In genomic region chr5:57396701-57397100, GRCh38 we compare ENCODE assay signal across 31 cellular contexts.
"Had no signal": no experiment of that assay in that cellular context is flagged by ENCODE, and none has a peak within 500 bp of the region (broad histone marks: within the 10 kb centered on the region; RNA-seq: fewer than 3 reads in every experiment).

No MANE protein-coding gene starts in this region.

- H3K27ac Mint-ChIP-seq: activated CD4-positive, alpha-beta memory T cell treated with anti-CD3 and anti-CD28 coated beads, Interleukin-2, amount 10 ng/mL, durations not matched to agents 7 days and 5 days; activated CD4-positive, alpha-beta T cell treated with anti-CD3 and anti-CD28 coated beads, Interleukin-2, amount 10 ng/mL, durations not matched to agents 7 days and 5 days; activated naive CD8-positive, alpha-beta T cell; activated T-helper 17 cell treated with anti-CD3 and anti-CD28 coated beads, Interleukin-2, amount 50 U/mL, for 72 hours; effector memory CD8-positive, alpha-beta T cell; T-cell; T-helper 1 cell treated with Interleukin-12 subunit alpha and Interleukin-12 subunit beta and Interleukin-4 antibody, amounts not matched to agents 30 μg/mL and 1 μg/mL, for 36 hours; T-helper 2 cell treated with Interferon-gamma antibody and Interleukin-4, amounts not matched to agents 5 μg/mL and 100 μg/mL, for 36 hours had no signal

- H3K9me3 Mint-ChIP-seq: activated CD4-positive, alpha-beta memory T cell treated with anti-CD3 and anti-CD28 coated beads, Interleukin-2, amount 10 ng/mL, durations not matched to agents 7 days and 5 days; activated CD4-positive, alpha-beta T cell treated with anti-CD3 and anti-CD28 coated beads, Interleukin-2, amount 10 ng/mL, durations not matched to agents 7 days and 5 days; central memory CD8-positive, alpha-beta T cell; effector memory CD8-positive, alpha-beta T cell; T-helper 2 cell treated with Interferon-gamma antibody and Interleukin-4, amounts not matched to agents 5 μg/mL and 100 μg/mL, for 36 hours had no signal

- H3K4me1 Mint-ChIP-seq: activated CD4-positive, alpha-beta memory T cell treated with anti-CD3 and anti-CD28 coated beads, Interleukin-2, amount 10 ng/mL, durations not matched to agents 7 days and 5 days; activated CD4-positive, alpha-beta T cell treated with anti-CD3 and anti-CD28 coated beads, Interleukin-2, amount 10 ng/mL, durations not matched to agents 7 days and 5 days; activated T-helper 17 cell treated with anti-CD3 and anti-CD28 coated beads, Interleukin-2, amount 50 U/mL, for 72 hours; central memory CD8-positive, alpha-beta T cell; T-cell had no signal

- H3K27ac ChIP-seq: brain microvascular endothelial cell, esophagus muscularis mucosa, foreskin keratinocyte, gastrocnemius medialis, heart left ventricle had no signal

- H3K4me1 ChIP-seq: foreskin keratinocyte, gastrocnemius medialis, heart left ventricle had no signal

- H3K4me3 ChIP-seq: esophagus muscularis mucosa, gastrocnemius medialis, heart left ventricle had no signal

- H3K36me3 Mint-ChIP-seq: activated naive CD8-positive, alpha-beta T cell; T-cell had no signal

- DNase-seq: activated CD4-positive, alpha-beta memory T cell treated with anti-CD3 and anti-CD28 coated beads, Interleukin-2, amount 10 ng/mL, durations not matched to agents 7 days and 5 days; activated CD4-positive, alpha-beta T cell treated with anti-CD3 and anti-CD28 coated beads for 1 hour; activated CD4-positive, alpha-beta T cell treated with anti-CD3 and anti-CD28 coated beads for 4 hours; activated CD4-positive, alpha-beta T cell treated with anti-CD3 and anti-CD28 coated beads, Interleukin-2, amount 10 ng/mL, durations not matched to agents 7 days and 5 days; activated CD4-positive, alpha-beta T cell treated with anti-CD3 and anti-CD28 coated beads, Interleukin-2, amount 50 U/mL, for 4 hours; activated CD4-positive, CD25-positive, alpha-beta regulatory T cell; activated effector memory CD4-positive, alpha-beta T cell treated with Interleukin-2 at 50 U/mL for 16 hours; activated gamma-delta T cell treated with Interleukin-2 at 50 U/mL for 16 hours; activated naive CD4-positive, alpha-beta T cell treated with anti-CD3 and anti-CD28 coated beads, Interleukin-2, amount 50 U/mL, for 16 hours; activated naive CD4-positive, alpha-beta T cell treated with Interleukin-2 at 50 U/mL for 16 hours; activated T-cell treated with anti-CD3 and anti-CD28 coated beads, Interleukin-2, amount 50 U/mL, for 4 hours; amniotic stem cell; anterior cingulate cortex; brain microvascular endothelial cell; cortex of kidney; dermis blood vessel endothelial cell; effector CD4-positive, alpha-beta T cell; effector memory CD8-positive, alpha-beta T cell; erythroblast; foreskin keratinocyte; gastrocnemius medialis; glutamatergic neuron; heart left ventricle; T-cell; T1000 had no signal

- H3K27me3 ChIP-seq: brain microvascular endothelial cell, esophagus muscularis mucosa, foreskin keratinocyte, gastrocnemius medialis, heart left ventricle had no signal

- H3K9me3 ChIP-seq: esophagus muscularis mucosa, gastrocnemius medialis had no signal

- ATAC-seq: activated T-cell treated with anti-CD3 and anti-CD28 coated beads, Interleukin-2, amount 50 U/mL, for 4 hours; activated T-helper 17 cell treated with anti-CD3 and anti-CD28 coated beads, Interleukin-2, amount 50 U/mL, for 72 hours; effector memory CD8-positive, alpha-beta T cell; foreskin keratinocyte; gastrocnemius medialis; heart left ventricle; T-cell had no signal

- H3K4me3 Mint-ChIP-seq: activated CD4-positive, alpha-beta memory T cell treated with anti-CD3 and anti-CD28 coated beads, Interleukin-2, amount 10 ng/mL, durations not matched to agents 7 days and 5 days; activated CD4-positive, alpha-beta T cell treated with anti-CD3 and anti-CD28 coated beads, Interleukin-2, amount 10 ng/mL, durations not matched to agents 7 days and 5 days; activated naive CD8-positive, alpha-beta T cell; activated T-cell treated with anti-CD3 and anti-CD28 coated beads, Interleukin-2, amount 50 U/mL, for 4 hours; activated T-helper 17 cell treated with anti-CD3 and anti-CD28 coated beads, Interleukin-2, amount 50 U/mL, for 72 hours; central memory CD8-positive, alpha-beta T cell; effector memory CD8-positive, alpha-beta T cell; T-cell; T-helper 1 cell treated with Interleukin-12 subunit alpha and Interleukin-12 subunit beta and Interleukin-4 antibody, amounts not matched to agents 30 μg/mL and 1 μg/mL, for 36 hours; T-helper 2 cell treated with Interferon-gamma antibody and Interleukin-4, amounts not matched to agents 5 μg/mL and 100 μg/mL, for 36 hours had no signal

- H3K36me3 ChIP-seq: brain microvascular endothelial cell, esophagus muscularis mucosa, gastrocnemius medialis, heart left ventricle had no signal
